9 cellular contexts compared by ENCODE assay signal in the genomic region with DNA sequence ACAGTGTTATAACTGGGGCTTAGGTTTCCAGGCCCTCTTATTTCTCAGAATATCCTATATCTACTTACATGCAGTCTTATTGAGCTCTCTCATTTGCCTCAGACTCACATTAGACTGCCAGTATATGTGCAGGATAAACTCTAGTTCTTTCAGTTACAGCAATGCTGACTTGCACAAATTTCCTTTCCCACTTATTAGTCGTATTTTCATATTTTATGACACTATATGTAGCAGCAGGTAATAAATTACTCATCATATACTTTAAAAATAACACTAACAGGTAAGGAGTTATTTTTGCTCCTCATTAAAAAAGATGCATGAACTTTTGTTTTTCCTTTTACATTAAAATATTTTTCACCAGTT.
DNase-seq lines count a peak whose midpoint lies in the region; ATAC-seq and TF ChIP-seq lines count a peak whose summit lies in the region.
"Had no signal": no experiment of that assay in that cellular context is flagged by ENCODE, and none has a peak within 500 bp of the region (broad histone marks: within the 10 kb centered on the region; RNA-seq: fewer than 3 reads in every experiment).

No MANE protein-coding gene starts in this region.

- H3K4me1 Mint-ChIP-seq in chondrocyte (ENCODE audit: low read depth), result peaks cover 96% of the 10 kb centered on the region
- peaks cover 30% of the 10 kb centered on the region for H3K4me1 Mint-ChIP-seq in activated CD4-positive, alpha-beta memory T cell treated with anti-CD3 and anti-CD28 coated beads, Interleukin-2, amount 10 ng/mL, durations not matched to agents 7 days and 5 days

- no peaks in the 10 kb centered on the region for H3K27me3 ChIP-seq in OCI-LY1 (ENCODE audit: insufficient read depth, low read length)
- no peaks in the 10 kb centered on the region for H3K27me3 ChIP-seq in muscle layer of duodenum (ENCODE audit: low read depth, low read length)
- no peaks in the 10 kb centered on the region for H3K27me3 ChIP-seq in upper lobe of right lung

- H3K9me3 ChIP-seq in OCI-LY1 (ENCODE audit: low read length) (no peaks in the 10 kb centered on the region), muscle layer of duodenum (ENCODE audit: control insufficient read depth in 1 of 2, low read length in 2 of 2) (no peaks in the 10 kb centered on the region), upper lobe of right lung (no peaks in the 10 kb centered on the region)
- H3K9me3 ChIP-seq: SK-N-SH had no signal

- DNase-seq in chondrocyte (ENCODE audit: low spot score) (no peak), upper lobe of right lung (no peak), NCI-H1417 (lab: John Stamatoyannopoulos, UW) (no peak)
- DNase-seq in activated CD4-positive, alpha-beta memory T cell treated with anti-CD3 and anti-CD28 coated beads, Interleukin-2, amount 10 ng/mL, durations not matched to agents 7 days and 5 days, result no peak
- DNase-seq: activated B cell treated with CpG ODN at 0.5 μM for 24 hours, SK-N-SH had no signal

- peak overlapping the region; percentile 19; the same call in 1 of the 2 replicates for H3K4me2 ChIP-seq in OCI-LY1 (ENCODE audit: low read length)

- TF ChIP-seq CTCF in OCI-LY1 (IDR thresholded peaks at IDR 0.05; ENCODE audit: low read length) (no peak), chondrocyte (IDR thresholded peaks at IDR 0.05) (no peak), upper lobe of right lung (IDR thresholded peaks at IDR 0.05) (no peak)

- CTCF ChIA-PET in activated CD4-positive, alpha-beta memory T cell treated with anti-CD3 and anti-CD28 coated beads, Interleukin-2, amount 10 ng/mL, durations not matched to agents 7 days and 5 days (lab: Charles Lee), result interaction anchor here (2.5 kb wide), 1 partner anchor 10 kb away, joined by 12 read pairs; no protein-coding TSS in a partner anchor

- H3K9me3 Mint-ChIP-seq in chondrocyte (ENCODE audit: low read depth), result no peaks in the 10 kb centered on the region
- no peaks in the 10 kb centered on the region for H3K9me3 Mint-ChIP-seq in activated CD4-positive, alpha-beta memory T cell treated with anti-CD3 and anti-CD28 coated beads, Interleukin-2, amount 10 ng/mL, durations not matched to agents 7 days and 5 days
- H3K9me3 Mint-ChIP-seq: activated B cell treated with CpG ODN at 0.5 μM for 24 hours had no signal

- H3K27me3 Mint-ChIP-seq in chondrocyte (ENCODE audit: low read depth), result no peaks in the 10 kb centered on the region
- peaks cover 12% of the 10 kb centered on the region for H3K27me3 Mint-ChIP-seq in activated CD4-positive, alpha-beta memory T cell treated with anti-CD3 and anti-CD28 coated beads, Interleukin-2, amount 10 ng/mL, durations not matched to agents 7 days and 5 days

- peak overlapping the region; percentile 99 for H3K27ac Mint-ChIP-seq in chondrocyte (ENCODE audit: unreplicated experiment)
- H3K27ac Mint-ChIP-seq in activated CD4-positive, alpha-beta memory T cell treated with anti-CD3 and anti-CD28 coated beads, Interleukin-2, amount 10 ng/mL, durations not matched to agents 7 days and 5 days, result no peak overlapping the region
- H3K27ac Mint-ChIP-seq: activated B cell treated with CpG ODN at 0.5 μM for 24 hours had no signal

- H3K4me3 Mint-ChIP-seq in chondrocyte (ENCODE audit: unreplicated experiment), result no peak overlapping the region
- H3K4me3 Mint-ChIP-seq in activated CD4-positive, alpha-beta memory T cell treated with anti-CD3 and anti-CD28 coated beads, Interleukin-2, amount 10 ng/mL, durations not matched to agents 7 days and 5 days, result no peak overlapping the region
- H3K4me3 Mint-ChIP-seq: activated B cell treated with CpG ODN at 0.5 μM for 24 hours had no signal

- peak overlapping the region; percentile 69 for H3K27ac ChIP-seq in OCI-LY1 (ENCODE audit: low read depth, low read length, poor library complexity, severe bottlenecking)
- H3K27ac ChIP-seq in muscle layer of duodenum (ENCODE audit: low read length), result peak overlapping the region; percentile 77
- peak overlapping the region; percentile 62 for H3K27ac ChIP-seq in upper lobe of right lung

- H3K4me3 ChIP-seq in OCI-LY1 (ENCODE audit: low read depth, low read length, poor library complexity, severe bottlenecking), result no peak overlapping the region
- H3K4me3 ChIP-seq in muscle layer of duodenum (ENCODE audit: low read depth in 1 of 2, low read length in 2 of 2), result no peak overlapping the region
- no peak overlapping the region for H3K4me3 ChIP-seq in upper lobe of right lung

- H3K79me2 ChIP-seq in OCI-LY1 (ENCODE audit: insufficient read depth, low read length), result no peaks in the 10 kb centered on the region

- no peak overlapping the region for H3K9ac ChIP-seq in OCI-LY1 (ENCODE audit: low read length)

- no peak for ATAC-seq in upper lobe of right lung
- no peak for ATAC-seq in GM19467 (IDR thresholded peaks at IDR 0.05; ENCODE audit: unreplicated experiment)

- H3K9me2 ChIP-seq in OCI-LY1 (ENCODE audit: low read depth, low read length), result no peaks in the 10 kb centered on the region
- H3K9me2 ChIP-seq: SK-N-SH had no signal

- H3K36me3 ChIP-seq in OCI-LY1 (ENCODE audit: insufficient read depth, low read length), result no peaks in the 10 kb centered on the region
- no peaks in the 10 kb centered on the region for H3K36me3 ChIP-seq in muscle layer of duodenum (ENCODE audit: control insufficient read depth in 1 of 2, insufficient read depth in 2 of 2, low read length in 2 of 2)
- H3K36me3 ChIP-seq in upper lobe of right lung, result no peaks in the 10 kb centered on the region

- H2AFZ ChIP-seq in OCI-LY1 (ENCODE audit: low read length), result no peak overlapping the region

- H3K4me1 ChIP-seq in OCI-LY1 (ENCODE audit: insufficient read depth, low read length, severe bottlenecking) (peaks cover 88% of the 10 kb centered on the region), muscle layer of duodenum (ENCODE audit: control insufficient read depth in 1 of 2, insufficient read depth in 2 of 2, low read length in 2 of 2) (peaks cover 30 to 33% of the 10 kb centered on the region in 2 donors), upper lobe of right lung (peaks cover 46% of the 10 kb centered on the region)

- POLR2A ChIA-PET in activated CD4-positive, alpha-beta memory T cell treated with anti-CD3 and anti-CD28 coated beads, Interleukin-2, amount 10 ng/mL, durations not matched to agents 7 days and 5 days (lab: Charles Lee), result no interaction called here

- no peaks in the 10 kb centered on the region for H4K20me1 ChIP-seq in OCI-LY1 (ENCODE audit: insufficient read depth, low read length)

- intact Hi-C loops in upper lobe of right lung (cut with DNase I), result loop anchor here (10.0 kb wide), 2 partner anchors 186 to 216 kb away; no protein-coding TSS in a partner anchor

- peaks cover 4% of the 10 kb centered on the region for H3K36me3 Mint-ChIP-seq in chondrocyte (ENCODE audit: low read depth)
- no peaks in the 10 kb centered on the region for H3K36me3 Mint-ChIP-seq in activated CD4-positive, alpha-beta memory T cell treated with anti-CD3 and anti-CD28 coated beads, Interleukin-2, amount 10 ng/mL, durations not matched to agents 7 days and 5 days (ENCODE audit: low read depth)

- H3F3A ChIP-seq in OCI-LY1 (ENCODE audit: insufficient read depth, low read length), result no peaks in the 10 kb centered on the region
